ENCODE assay signal across 27 cellular contexts in genomic region chr16:50673496-50674275, GRCh38. TPM values are rescaled to one million over a fixed set of nuclear protein-coding genes. Genes with fewer than 3 reads are reported as not detected.
DNase-seq lines count a peak whose midpoint lies in the region; ATAC-seq and TF ChIP-seq lines count a peak whose summit lies in the region.
"Had no signal": no experiment of that assay in that cellular context is flagged by ENCODE, and none has a peak within 500 bp of the region (broad histone marks: within the 10 kb centered on the region; RNA-seq: fewer than 3 reads in every experiment).

No MANE protein-coding gene starts in this region.

- no peak overlapping the region for H3K27ac ChIP-seq in HEK293 (ENCODE audit: extremely low read depth, low read depth, low read length)
- no peak overlapping the region for H3K27ac ChIP-seq in lower lobe of right lung
- no peak overlapping the region for H3K27ac ChIP-seq in uterus
- H3K27ac ChIP-seq in stomach, result no peak overlapping the region
- H3K27ac ChIP-seq: GM23248, HL-60, KMS-11, RWPE1, SK-N-MC had no signal

- TF ChIP-seq CTCF in HEK293 (tag by site-specific recombination; IDR thresholded peaks at IDR 0.05) (no peak), lower lobe of right lung (IDR thresholded peaks at IDR 0.05) (no peak), uterus (IDR thresholded peaks at IDR 0.05) (no peak), stomach (IDR thresholded peaks at IDR 0.05) (no peak)

- H3K9me3 ChIP-seq in HEK293 (ENCODE audit: control insufficient read depth, insufficient read depth, low read depth, low read length), result no peaks in the 10 kb centered on the region
- H3K9me3 ChIP-seq in lower lobe of right lung, result peaks cover 23% of the 10 kb centered on the region
- peaks cover 0 to 11% of the 10 kb centered on the region in 2 donors for H3K9me3 ChIP-seq in uterus
- peaks cover 0 to 33% (median 25%) of the 10 kb centered on the region in 4 donors for H3K9me3 ChIP-seq in stomach

- H3K4me3 ChIP-seq in HEK293 (ENCODE audit: low read depth, low read length) (no peak overlapping the region), lower lobe of right lung (no peak overlapping the region), uterus (no peak overlapping the region), stomach (no peak overlapping the region)
- H3K4me3 ChIP-seq: GM23248, SK-N-MC had no signal

- no peak for DNase-seq in stimulated activated naive CD8-positive, alpha-beta T cell treated with anti-CD3 and anti-CD28 coated beads, Interleukin-15, amount 100 ng/mL, for 72 hours
- DNase-seq in stimulated activated naive CD8-positive, alpha-beta T cell treated with anti-CD3 and anti-CD28 coated beads, Interleukin-15, Interleukin-2, amounts not matched to agents 100 U/mL and 50 U/mL, for 24 hours, result no peak
- DNase-seq in lower lobe of right lung, result peak; percentile 45
- DNase-seq in uterus, result no peak
- no peak for DNase-seq in cortex of kidney (lab: John Stamatoyannopoulos, UW)
- DNase-seq in AG08396 (ENCODE audit: low spot score), result no peak
- no peak for DNase-seq in stomach
- DNase-seq: Calu3, DMS79 treated with DMSO at 0.1 percent for 48 hours, GM23248, NCI-H1048, NCI-H1417, NCI-H1694, NCI-H2081, NCI-H2171, NCI-H226, NCI-H510A, SHP77 treated with DMSO at 0.1 percent for 48 hours had no signal

- H3K4me1 Mint-ChIP-seq in stimulated activated naive CD8-positive, alpha-beta T cell treated with anti-CD3 and anti-CD28 coated beads, Interleukin-15, amount 100 ng/mL, for 72 hours, result peaks cover 30% of the 10 kb centered on the region

- ATAC-seq in stimulated activated naive CD8-positive, alpha-beta T cell treated with anti-CD3 and anti-CD28 coated beads, Interleukin-15, amount 100 ng/mL, for 72 hours, result peak; percentile 29
- ATAC-seq in stimulated activated naive CD8-positive, alpha-beta T cell treated with anti-CD3 and anti-CD28 coated beads, Interleukin-15, Interleukin-2, amounts not matched to agents 100 U/mL and 50 U/mL, for 24 hours, result no peak
- ATAC-seq in lower lobe of right lung, result no peak
- ATAC-seq: HCT116, Panc1 had no signal

- intact Hi-C loops in lower lobe of right lung (cut with DNase I), result no loop called here
- intact Hi-C loops in uterus (cut with DNase I; ENCODE audit: low total_unique reads), result no loop called here
- intact Hi-C loops in stomach (cut with DNase I; ENCODE audit: low total_unique reads), result no loop called here

- H3K27ac Mint-ChIP-seq in stimulated activated naive CD8-positive, alpha-beta T cell treated with anti-CD3 and anti-CD28 coated beads, Interleukin-15, amount 100 ng/mL, for 72 hours, result no peak overlapping the region
- H3K27ac Mint-ChIP-seq: B cell, IgD-negative memory B cell had no signal

- no peak for TF ChIP-seq EP300 in stomach (IDR thresholded peaks at IDR 0.05)

- H3K9me3 Mint-ChIP-seq in stimulated activated naive CD8-positive, alpha-beta T cell treated with anti-CD3 and anti-CD28 coated beads, Interleukin-15, amount 100 ng/mL, for 72 hours, result peaks cover 19 to 22% of the 10 kb centered on the region in 2 donors

- POLR2A ChIA-PET in HEK293 (lab: Yijun Ruan, JAX), result no interaction called here

- no peaks in the 10 kb centered on the region for H3K27me3 Mint-ChIP-seq in stimulated activated naive CD8-positive, alpha-beta T cell treated with anti-CD3 and anti-CD28 coated beads, Interleukin-15, amount 100 ng/mL, for 72 hours
- H3K27me3 Mint-ChIP-seq: B cell, IgD-negative memory B cell had no signal

- CTCF ChIA-PET in HEK293 (lab: Yijun Ruan, JAX), result interaction anchor here (1.5 to 10.3 kb wide), 3 partner anchors 8 to 132 kb away, joined by 8 to 145 read pairs (median 13); no protein-coding TSS in a partner anchor

- H3K36me3 ChIP-seq in HEK293 (ENCODE audit: control insufficient read depth in 2 of 2, insufficient read depth in 1 of 2, low read length in 2 of 2), result no peaks in the 10 kb centered on the region
- peaks cover 18% of the 10 kb centered on the region for H3K36me3 ChIP-seq in lower lobe of right lung
- no peaks in the 10 kb centered on the region for H3K36me3 ChIP-seq in uterus
- H3K36me3 ChIP-seq in stomach, result peaks cover 3 to 43% (median 26%) of the 10 kb centered on the region in 4 donors

- no peak overlapping the region for H3K4me3 Mint-ChIP-seq in stimulated activated naive CD8-positive, alpha-beta T cell treated with anti-CD3 and anti-CD28 coated beads, Interleukin-15, amount 100 ng/mL, for 72 hours
- H3K4me3 Mint-ChIP-seq: B cell had no signal

- H3K27me3 ChIP-seq in lower lobe of right lung (ENCODE audit: low read depth), result no peaks in the 10 kb centered on the region
- H3K27me3 ChIP-seq in uterus, result no peaks in the 10 kb centered on the region
- H3K27me3 ChIP-seq in stomach, result peaks cover 0 to 10% (median 0%) of the 10 kb centered on the region in 3 donors

- no peaks in the 10 kb centered on the region for H3K4me1 ChIP-seq in HEK293 (ENCODE audit: control insufficient read depth, insufficient read depth, low read length)
- H3K4me1 ChIP-seq in lower lobe of right lung, result peaks cover 8% of the 10 kb centered on the region
- H3K4me1 ChIP-seq in uterus, result no peaks in the 10 kb centered on the region
- H3K4me1 ChIP-seq in stomach, result peaks cover 0 to 3% (median 2%) of the 10 kb centered on the region in 4 donors

- 55 to 80% (median 64%) methylated on average over 26 to 70 of the region's 70 CpGs for WGBS in stomach, 5 donors

- TF ChIP-seq POLR2A in uterus (IDR thresholded peaks at IDR 0.05) (no peak), stomach (IDR thresholded peaks at IDR 0.05) (no peak)

TF ChIP-seq in HEK293, 187 proteins besides CTCF, POLR2A, EP300 and RAD21:
- TF ChIP-seq ZNF26 (tag by site-specific recombination; IDR thresholded peaks at IDR 0.05) (no peak), ZNF140 (tag by site-specific recombination; IDR thresholded peaks at IDR 0.05) (0 out of 2 replicates have a peak, but pooled peaks have one; percentile 4), TRIM28 (IDR thresholded peaks at IDR 0.05; ENCODE audit: borderline replicate concordance, low read length) (no peak), ZNF404 (tag by site-specific recombination; IDR thresholded peaks at IDR 0.05) (no peak), ZNF530 (tag by site-specific recombination; IDR thresholded peaks at IDR 0.05; ENCODE audit: low read depth) (no peak), INSM2 (tag by site-specific recombination; IDR thresholded peaks at IDR 0.05) (no peak), ZBTB11 (tag by site-specific recombination; conservative IDR thresholded peaks at IDR 0.05; ENCODE audit: low read depth) (0 out of 2 replicates have a peak, but pooled peaks have one; percentile 17), ZNF555 (tag by site-specific recombination; conservative IDR thresholded peaks at IDR 0.05) (0 out of 2 replicates have a peak, but pooled peaks have one; percentile 5)

RNA-seq across cellular contexts. Expression of gene SNX20, which starts 7.4 kb away (rescaled TPM):
- total RNA-seq in lower lobe of right lung (15.4 TPM), uterus (1 to 10 TPM in 3 of 4 donors, under 1 TPM in 1; 0.76 to 7.7 (median 4.4) TPM), stomach (1 to 10 TPM in 2 of 5 donors, under 1 TPM in 2, not detected in 1; 0.29 to 7.4 (median 1.0) TPM)
- polyA plus RNA-seq in stomach, result 1 to 10 TPM; 1.0 to 1.4 (median 1.1) TPM
- total RNA-seq: Calu3, GM23248 had no signal
- polyA plus RNA-seq: GM23248 had no signal

RNA-seq across cellular contexts. Expression of gene NOD2, which starts 19.7 kb away (rescaled TPM):
- total RNA-seq in lower lobe of right lung (13.2 TPM), uterus (1 to 10 TPM in 3 of 4 donors, not detected in 1; 1.5 to 5.6 (median 1.9) TPM), stomach (1 to 10 TPM in 4 of 5 donors, not detected in 1; 1.8 to 6.2 (median 3.5) TPM)
- polyA plus RNA-seq in stomach, result 1 to 10 TPM in 1 of 3 donors, under 1 TPM in 2; 0.56 to 3.7 (median 0.61) TPM
- total RNA-seq: GM23248 had no signal
- polyA plus RNA-seq: GM23248 had no signal
